Comparison of ENCODE assay signal across 8 cellular contexts in genomic region chr9:98074119-98074990, GRCh38.
DNase-seq lines count a peak whose midpoint lies in the region; ATAC-seq and TF ChIP-seq lines count a peak whose summit lies in the region.

No MANE protein-coding gene starts in this region.

- TF ChIP-seq CTCF in AG09309 (IDR thresholded peaks at IDR 0.05; ENCODE audit: control insufficient read depth, insufficient read depth, low read depth, low read length, missing control alignments): peak; percentile 97
- peak; percentile 92 for TF ChIP-seq CTCF in GM20000 (IDR thresholded peaks at IDR 0.05; ENCODE audit: extremely low read depth, missing control alignments)
- TF ChIP-seq CTCF in epithelial cell of esophagus (IDR thresholded peaks at IDR 0.05; ENCODE audit: insufficient read depth, low read depth, low read length, missing control alignments): peak; percentile 96

- H3K9ac ChIP-seq in mucosa of stomach (ENCODE audit: low read length): peak overlapping the region; percentile 71

- no peaks in the 10 kb centered on the region for H3K36me3 ChIP-seq in mucosa of stomach (ENCODE audit: control insufficient read depth, insufficient read depth, low read length)

- peaks cover 53% of the 10 kb centered on the region for H3K4me1 ChIP-seq in mucosa of stomach (ENCODE audit: control insufficient read depth, insufficient read depth, low read length)

- ATAC-seq in HG03565 (IDR thresholded peaks at IDR 0.05; ENCODE audit: unreplicated experiment): no peak

- no peaks in the 10 kb centered on the region for H3K27me3 ChIP-seq in mucosa of stomach (ENCODE audit: control insufficient read depth, insufficient read depth, low read length)

- H3K9me3 ChIP-seq in mucosa of stomach (ENCODE audit: control insufficient read depth, low read length): no peaks in the 10 kb centered on the region

- H3K4me3 ChIP-seq in AG09309 (ENCODE audit: control insufficient read depth, low read depth, low read length) (no peak overlapping the region), epithelial cell of esophagus (ENCODE audit: low read length) (no peak overlapping the region), mucosa of stomach (ENCODE audit: low read length) (no peak overlapping the region)

- DNase-seq in AG09309 (ENCODE audit: low read depth) (no peak), GM20000 (ENCODE audit: low spot score) (peak; percentile 73), NCI-H510A treated with DMSO at 0.1 percent for 48 hours (lab: John Stamatoyannopoulos, UW) (peak; percentile 61), epithelial cell of esophagus (ENCODE audit: low read depth) (peak; percentile 61)
- DNase-seq in activated CD8-positive, alpha-beta memory T cell treated with anti-CD3 and anti-CD28 coated beads, Interleukin-2, amount 50 U/mL, for 48 hours: peak; percentile 86
- DNase-seq in stimulated activated naive CD4-positive, alpha-beta T cell (lab: John Stamatoyannopoulos, UW): peak; percentile 9 to 78 (median 52)
